24 cellular contexts compared by ENCODE assay signal in the genomic region with DNA sequence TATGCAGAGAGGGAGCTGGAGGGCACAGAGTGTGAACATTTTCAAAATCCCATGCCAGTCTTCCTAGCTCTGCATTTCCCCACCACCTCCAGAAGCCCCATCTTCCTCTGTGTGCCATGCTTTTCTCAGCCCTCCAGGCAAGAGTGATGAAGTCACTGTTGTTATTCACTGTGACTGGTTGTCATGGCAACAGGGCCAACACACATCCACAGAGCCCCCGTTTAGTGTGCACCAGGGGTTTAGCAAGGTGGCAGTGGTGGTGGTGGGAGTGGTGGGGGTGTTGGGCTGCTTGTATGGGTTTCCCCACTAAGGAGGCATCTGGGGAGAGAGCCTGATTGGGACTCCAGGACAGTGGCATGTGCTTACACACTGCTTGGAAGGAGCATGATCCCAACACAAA.
DNase-seq lines count a peak whose midpoint lies in the region; TF ChIP-seq lines count a peak whose summit lies in the region.
"Had no signal": no experiment of that assay in that cellular context is flagged by ENCODE, and none has a peak within 500 bp of the region (broad histone marks: within the 10 kb centered on the region; RNA-seq: fewer than 3 reads in every experiment).

No MANE protein-coding gene starts in this region.

- H3K27ac Mint-ChIP-seq in glutamatergic neuron (ENCODE audit: unreplicated experiment): no peak overlapping the region
- H3K27ac Mint-ChIP-seq in neural crest cell (ENCODE audit: unreplicated experiment): no peak overlapping the region
- H3K27ac Mint-ChIP-seq: activated B cell treated with CpG ODN at 0.5 μM for 24 hours, progenitor cell of endocrine pancreas had no signal

- TF ChIP-seq CTCF in glutamatergic neuron (IDR thresholded peaks at IDR 0.05; ENCODE audit: partially characterized antibody, unreplicated experiment): no peak
- no peak for TF ChIP-seq CTCF in neural crest cell (conservative IDR thresholded peaks at IDR 0.05)

- H3K4me1 Mint-ChIP-seq in glutamatergic neuron (ENCODE audit: low read depth, unreplicated experiment) (no peaks in the 10 kb centered on the region), neural crest cell (peaks cover 14% of the 10 kb centered on the region)
- H3K4me1 Mint-ChIP-seq: activated B cell treated with CpG ODN at 0.5 μM for 24 hours had no signal

- H3K36me3 Mint-ChIP-seq in glutamatergic neuron (ENCODE audit: unreplicated experiment) (no peaks in the 10 kb centered on the region), neural crest cell (ENCODE audit: low read depth) (no peaks in the 10 kb centered on the region)

- H3K9me3 Mint-ChIP-seq in glutamatergic neuron (ENCODE audit: unreplicated experiment): peaks cover 2% of the 10 kb centered on the region
- no peaks in the 10 kb centered on the region for H3K9me3 Mint-ChIP-seq in neural crest cell
- H3K9me3 Mint-ChIP-seq: activated B cell treated with CpG ODN at 0.5 μM for 24 hours had no signal

- peak; percentile 5 for DNase-seq in DMS79 (lab: John Stamatoyannopoulos, UW)
- DNase-seq in DMS79 treated with DMSO at 0.1 percent for 48 hours (lab: John Stamatoyannopoulos, UW): no peak
- DNase-seq in M059J (ENCODE audit: low read depth): peak; percentile 1
- DNase-seq in glutamatergic neuron: peak; percentile 22
- peak; percentile 14 for DNase-seq in neural crest cell (ENCODE audit: low read depth, low spot score)
- DNase-seq in cerebellum (ENCODE audit: low spot score): no peak
- DNase-seq in stimulated activated CD4-positive, alpha-beta T cell treated with anti-CD3 and anti-CD28 coated beads, Interleukin-2, amount 100 ng/mL, for 48 hours: no peak
- no peak for DNase-seq in effector CD4-positive, alpha-beta T cell
- DNase-seq: 8988T; activated B cell treated with CpG ODN at 0.5 μM for 24 hours; activated CD4-positive, alpha-beta T cell treated with anti-CD3 and anti-CD28 coated beads, Interleukin-2, amount 50 U/mL, for 48 hours; activated effector memory CD4-positive, alpha-beta T cell treated with anti-CD3 and anti-CD28 coated beads, Interleukin-2, amount 50 U/mL, for 16 hours; activated T-cell treated with anti-CD3 and anti-CD28 coated beads for 4 hours; AML-193; DMS153; erythroblast; foreskin fibroblast; NCI-H1092; NCI-H187; NCI-H226; OCI-M1; stimulated activated CD8-positive, alpha-beta memory T cell treated with anti-CD3 and anti-CD28 coated beads, Interleukin-4, amount 100 ng/mL, for 48 hours; T-helper 9 cell had no signal

- H3K27me3 Mint-ChIP-seq in glutamatergic neuron (ENCODE audit: unreplicated experiment) (peaks cover 5% of the 10 kb centered on the region), neural crest cell (ENCODE audit: low read depth) (peaks cover 37% of the 10 kb centered on the region)
- H3K27me3 Mint-ChIP-seq: activated B cell treated with CpG ODN at 0.5 μM for 24 hours had no signal

- H3K4me3 Mint-ChIP-seq in glutamatergic neuron (ENCODE audit: unreplicated experiment) (no peak overlapping the region), neural crest cell (no peak overlapping the region)
- H3K4me3 Mint-ChIP-seq: activated B cell treated with CpG ODN at 0.5 μM for 24 hours had no signal

Comparison
In these comparisons a context has a peak if more than half of its experiments do, and no peak if none do; other contexts are left out.
1. DNase-seq: peak in DMS79 (single experiment), M059J (single experiment), glutamatergic neuron (single experiment) and neural crest cell (single experiment); none in DMS79 treated with DMSO at 0.1 percent for 48 hours (single experiment), cerebellum (single experiment), stimulated activated CD4-positive, alpha-beta T cell treated with anti-CD3 and anti-CD28 coated beads, Interleukin-2, amount 100 ng/mL, for 48 hours (0 of 2) and effector CD4-positive, alpha-beta T cell (single experiment).